8 cellular contexts compared by ENCODE assay signal in the genomic region with DNA sequence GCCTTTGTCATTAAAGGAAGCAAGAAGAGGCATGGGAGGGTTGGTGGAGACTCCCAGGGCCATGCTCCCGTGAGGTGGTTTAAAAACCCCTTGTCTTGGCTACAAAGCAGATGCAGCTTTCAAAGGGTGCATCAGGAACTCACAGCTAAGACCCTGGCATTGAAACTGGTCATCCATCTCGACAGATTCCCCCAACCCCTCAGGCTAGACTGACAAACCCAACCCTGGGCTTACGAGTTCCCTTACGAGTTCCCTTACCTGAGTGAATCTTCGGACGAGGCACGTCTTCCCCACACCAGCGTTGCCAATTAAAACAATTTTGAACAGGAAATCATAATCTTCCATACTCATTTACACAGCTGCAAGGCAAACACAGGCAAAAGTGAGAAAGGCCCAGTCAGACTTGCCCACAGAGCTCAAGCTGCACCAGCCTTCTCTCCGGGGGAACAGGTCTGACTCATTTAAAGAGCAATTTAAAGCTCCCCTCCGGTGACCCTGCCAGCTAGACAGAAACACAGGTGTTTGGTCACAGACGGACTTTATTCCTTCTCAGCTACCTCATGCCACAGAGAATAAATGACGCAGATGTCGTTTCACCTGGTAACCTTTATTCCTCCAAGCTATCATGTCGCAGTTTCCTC.
DNase-seq lines count a peak whose midpoint lies in the region; ATAC-seq and TF ChIP-seq lines count a peak whose summit lies in the region.

No MANE protein-coding gene starts in this region.

- no peak overlapping the region for H2BK15ac ChIP-seq in mesendoderm (replicated peaks; ENCODE audit: low read depth)

- no peak overlapping the region for H3K4me3 ChIP-seq in CD4-positive, CD25-positive, alpha-beta regulatory T cell (ENCODE audit: low read depth, low read length)
- H3K4me3 ChIP-seq in psoas muscle (peak overlapping the region; percentile 34), mesendoderm (ENCODE audit: low read length) (no peak overlapping the region)

- H3K36me3 ChIP-seq in CD4-positive, CD25-positive, alpha-beta regulatory T cell (ENCODE audit: control insufficient read depth, insufficient read depth, low read length) = peaks cover 18% of the 10 kb centered on the region
- peaks cover 0 to 30% of the 10 kb centered on the region in 2 donors for H3K36me3 ChIP-seq in psoas muscle (ENCODE audit: insufficient read depth in 1 of 2, low read depth in 1 of 2)
- no peaks in the 10 kb centered on the region for H3K36me3 ChIP-seq in mesendoderm (ENCODE audit: control insufficient read depth, insufficient read depth, low read length)

- no peak overlapping the region for H3K9ac ChIP-seq in mesendoderm (ENCODE audit: low read length)

- 56 to 67% (median 58%) methylated on average over 14 of the region's 14 CpGs for WGBS in psoas muscle, 3 donors
- no CpG with 5 or more reads among the region's 14 CpGs for WGBS in mesendoderm (ENCODE audit: extremely low coverage, insufficient coverage, low lambda C conversion rate)

- H2AK5ac ChIP-seq in mesendoderm (ENCODE audit: low read length) = no peak overlapping the region

- no peak overlapping the region for H4K5ac ChIP-seq in mesendoderm (ENCODE audit: low read length)

- H3K9me3 Mint-ChIP-seq in CD4-positive, CD25-positive, alpha-beta regulatory T cell = peaks cover 0 to 1% (median 0%) of the 10 kb centered on the region in 7 donors

- H3K23ac ChIP-seq in mesendoderm (ENCODE audit: low read length) = no peak overlapping the region

- no peaks in the 10 kb centered on the region for H3K27me3 Mint-ChIP-seq in CD4-positive, CD25-positive, alpha-beta regulatory T cell

- H3K27ac Mint-ChIP-seq in CD4-positive, CD25-positive, alpha-beta regulatory T cell = peak overlapping the region; percentile 65 to 84 (median 70)

- TF ChIP-seq CTCF in psoas muscle (IDR thresholded peaks at IDR 0.05) = no peak

- H3K18ac ChIP-seq in mesendoderm (ENCODE audit: low read length) = no peak overlapping the region

- H3K56ac ChIP-seq in mesendoderm (ENCODE audit: low read length) = no peak overlapping the region

- peaks cover 27% of the 10 kb centered on the region for H3K4me1 ChIP-seq in CD4-positive, CD25-positive, alpha-beta regulatory T cell (ENCODE audit: control insufficient read depth, insufficient read depth, low read length, poor library complexity, severe bottlenecking)
- H3K4me1 ChIP-seq in psoas muscle (peaks cover 65% of the 10 kb centered on the region), mesendoderm (ENCODE audit: control insufficient read depth, low read depth, low read length) (peaks cover 3% of the 10 kb centered on the region)

- no peak overlapping the region for H3K4ac ChIP-seq in mesendoderm (ENCODE audit: low read depth, low read length)

- H3K27me3 ChIP-seq in CD4-positive, CD25-positive, alpha-beta regulatory T cell (ENCODE audit: control insufficient read depth, insufficient read depth, low read length) = no peaks in the 10 kb centered on the region
- H3K27me3 ChIP-seq in psoas muscle (ENCODE audit: insufficient read depth in 3 of 3, low read length in 2 of 3) (no peaks in the 10 kb centered on the region), mesendoderm (ENCODE audit: insufficient read depth, low read length, poor library complexity) (no peaks in the 10 kb centered on the region)

- peak overlapping the region in 1 of 4 donors; percentile 63 for H3K4me3 Mint-ChIP-seq in CD4-positive, CD25-positive, alpha-beta regulatory T cell

- H3K4me2 ChIP-seq in mesendoderm (ENCODE audit: low read length) = no peak overlapping the region

- peak; percentile 38 to 52 for ATAC-seq in CD4-positive, CD25-positive, alpha-beta regulatory T cell (ENCODE audit: low read depth in 2 of 2)
- ATAC-seq in GM19043 (IDR thresholded peaks at IDR 0.05; ENCODE audit: low read depth, unreplicated experiment) (peak; percentile 90), HG03097 (IDR thresholded peaks at IDR 0.05; ENCODE audit: low FRiP score, unreplicated experiment) (peak; percentile 91), psoas muscle (peak; percentile 68 to 86 (median 80))

- H4K8ac ChIP-seq in mesendoderm (ENCODE audit: low read depth, low read length) = no peak overlapping the region

- peak in 1 of 3 donors; percentile 58 for DNase-seq in CD4-positive, CD25-positive, alpha-beta regulatory T cell
- DNase-seq in SHP77 (lab: John Stamatoyannopoulos, UW) (peak; percentile 78 to 79), psoas muscle (no peak), NCI-H1092 (lab: John Stamatoyannopoulos, UW) (no peak), DMS 273 (lab: John Stamatoyannopoulos, UW; ENCODE audit: unreplicated experiment) (no peak), mesendoderm (no peak)

- H3K79me1 ChIP-seq in mesendoderm (ENCODE audit: low read length) = no peaks in the 10 kb centered on the region

- H2BK5ac ChIP-seq in mesendoderm (ENCODE audit: low read length) = no peak overlapping the region

- no peak overlapping the region for H3K27ac ChIP-seq in CD4-positive, CD25-positive, alpha-beta regulatory T cell (ENCODE audit: insufficient read depth, low read length, poor library complexity, severe bottlenecking)
- H3K27ac ChIP-seq in psoas muscle (peak overlapping the region; percentile 66), mesendoderm (ENCODE audit: low read depth, low read length) (no peak overlapping the region)

- H3K4me1 Mint-ChIP-seq in CD4-positive, CD25-positive, alpha-beta regulatory T cell = peaks cover 24 to 68% (median 48%) of the 10 kb centered on the region in 4 donors

- intact Hi-C loops in psoas muscle (cut with DNase I) = loop anchor here (5.0 kb wide), 2 partner anchors 35 to 75 kb away; partner anchors contain the start of gene RAB30 (in 1 of the 2)

- no peak overlapping the region for H2BK120ac ChIP-seq in mesendoderm (ENCODE audit: low read depth, low read length)

- H3K79me2 ChIP-seq in mesendoderm (ENCODE audit: control insufficient read depth, insufficient read depth, low read length) = no peaks in the 10 kb centered on the region

- peaks cover 42% of the 10 kb centered on the region for H3K36me3 Mint-ChIP-seq in CD4-positive, CD25-positive, alpha-beta regulatory T cell

- H3K9me3 ChIP-seq in CD4-positive, CD25-positive, alpha-beta regulatory T cell (ENCODE audit: control insufficient read depth in 2 of 2, low read length in 2 of 2) = no peaks in the 10 kb centered on the region
- H3K9me3 ChIP-seq in psoas muscle = no peaks in the 10 kb centered on the region

Comparison
In these comparisons a context has a peak if more than half of its experiments do, and no peak if none do; other contexts are left out.
1. DNase-seq: peak in SHP77 (2 of 2); none in psoas muscle (0 of 2), NCI-H1092 (single experiment), DMS 273 (single experiment) and mesendoderm (single experiment).
2. Peak in every context shown above with its lines, with median percentiles within 50 percentile points of each other: ATAC-seq.